ENCODE assay signal across 1 cellular context in genomic region chr19:18683109-18683954, GRCh38.
TF ChIP-seq lines count a peak whose summit lies in the region.

A gene with protein sequence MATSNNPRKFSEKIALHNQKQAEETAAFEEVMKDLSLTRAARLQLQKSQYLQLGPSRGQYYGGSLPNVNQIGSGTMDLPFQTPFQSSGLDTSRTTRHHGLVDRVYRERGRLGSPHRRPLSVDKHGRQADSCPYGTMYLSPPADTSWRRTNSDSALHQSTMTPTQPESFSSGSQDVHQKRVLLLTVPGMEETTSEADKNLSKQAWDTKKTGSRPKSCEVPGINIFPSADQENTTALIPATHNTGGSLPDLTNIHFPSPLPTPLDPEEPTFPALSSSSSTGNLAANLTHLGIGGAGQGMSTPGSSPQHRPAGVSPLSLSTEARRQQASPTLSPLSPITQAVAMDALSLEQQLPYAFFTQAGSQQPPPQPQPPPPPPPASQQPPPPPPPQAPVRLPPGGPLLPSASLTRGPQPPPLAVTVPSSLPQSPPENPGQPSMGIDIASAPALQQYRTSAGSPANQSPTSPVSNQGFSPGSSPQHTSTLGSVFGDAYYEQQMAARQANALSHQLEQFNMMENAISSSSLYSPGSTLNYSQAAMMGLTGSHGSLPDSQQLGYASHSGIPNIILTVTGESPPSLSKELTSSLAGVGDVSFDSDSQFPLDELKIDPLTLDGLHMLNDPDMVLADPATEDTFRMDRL (plus strand): TSS chr19:18683680. CDS start chr19:18683703, 23 bp downstream.

TF ChIP-seq in HepG2, 621 proteins besides CTCF, POLR2A, EP300 and RAD21 (continued from another document and continues in another):
- TF ChIP-seq ZSCAN5A (CRISPR knock-in tag; IDR thresholded peaks at IDR 0.05; ENCODE audit: borderline replicate concordance): no peak
- TF ChIP-seq ZBTB20 (CRISPR knock-in tag; IDR thresholded peaks at IDR 0.05; ENCODE audit: borderline replicate concordance, low read depth): no peak
- TF ChIP-seq ZNF292 (CRISPR knock-in tag; IDR thresholded peaks at IDR 0.05; ENCODE audit: borderline replicate concordance, low read depth): no peak
- TF ChIP-seq KIAA2018 (CRISPR knock-in tag; IDR thresholded peaks at IDR 0.05; ENCODE audit: borderline replicate concordance): no peak
- TF ChIP-seq, protein P1, sequence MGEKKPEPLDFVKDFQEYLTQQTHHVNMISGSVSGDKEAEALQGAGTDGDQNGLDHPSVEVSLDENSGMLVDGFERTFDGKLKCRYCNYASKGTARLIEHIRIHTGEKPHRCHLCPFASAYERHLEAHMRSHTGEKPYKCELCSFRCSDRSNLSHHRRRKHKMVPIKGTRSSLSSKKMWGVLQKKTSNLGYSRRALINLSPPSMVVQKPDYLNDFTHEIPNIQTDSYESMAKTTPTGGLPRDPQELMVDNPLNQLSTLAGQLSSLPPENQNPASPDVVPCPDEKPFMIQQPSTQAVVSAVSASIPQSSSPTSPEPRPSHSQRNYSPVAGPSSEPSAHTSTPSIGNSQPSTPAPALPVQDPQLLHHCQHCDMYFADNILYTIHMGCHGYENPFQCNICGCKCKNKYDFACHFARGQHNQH (CRISPR knock-in tag; IDR thresholded peaks at IDR 0.05): 0 out of 2 replicates have a peak, but pooled peaks have one; percentile 28
- TF ChIP-seq REL (CRISPR knock-in tag; conservative IDR thresholded peaks at IDR 0.05): no peak
- TF ChIP-seq, protein P2, sequence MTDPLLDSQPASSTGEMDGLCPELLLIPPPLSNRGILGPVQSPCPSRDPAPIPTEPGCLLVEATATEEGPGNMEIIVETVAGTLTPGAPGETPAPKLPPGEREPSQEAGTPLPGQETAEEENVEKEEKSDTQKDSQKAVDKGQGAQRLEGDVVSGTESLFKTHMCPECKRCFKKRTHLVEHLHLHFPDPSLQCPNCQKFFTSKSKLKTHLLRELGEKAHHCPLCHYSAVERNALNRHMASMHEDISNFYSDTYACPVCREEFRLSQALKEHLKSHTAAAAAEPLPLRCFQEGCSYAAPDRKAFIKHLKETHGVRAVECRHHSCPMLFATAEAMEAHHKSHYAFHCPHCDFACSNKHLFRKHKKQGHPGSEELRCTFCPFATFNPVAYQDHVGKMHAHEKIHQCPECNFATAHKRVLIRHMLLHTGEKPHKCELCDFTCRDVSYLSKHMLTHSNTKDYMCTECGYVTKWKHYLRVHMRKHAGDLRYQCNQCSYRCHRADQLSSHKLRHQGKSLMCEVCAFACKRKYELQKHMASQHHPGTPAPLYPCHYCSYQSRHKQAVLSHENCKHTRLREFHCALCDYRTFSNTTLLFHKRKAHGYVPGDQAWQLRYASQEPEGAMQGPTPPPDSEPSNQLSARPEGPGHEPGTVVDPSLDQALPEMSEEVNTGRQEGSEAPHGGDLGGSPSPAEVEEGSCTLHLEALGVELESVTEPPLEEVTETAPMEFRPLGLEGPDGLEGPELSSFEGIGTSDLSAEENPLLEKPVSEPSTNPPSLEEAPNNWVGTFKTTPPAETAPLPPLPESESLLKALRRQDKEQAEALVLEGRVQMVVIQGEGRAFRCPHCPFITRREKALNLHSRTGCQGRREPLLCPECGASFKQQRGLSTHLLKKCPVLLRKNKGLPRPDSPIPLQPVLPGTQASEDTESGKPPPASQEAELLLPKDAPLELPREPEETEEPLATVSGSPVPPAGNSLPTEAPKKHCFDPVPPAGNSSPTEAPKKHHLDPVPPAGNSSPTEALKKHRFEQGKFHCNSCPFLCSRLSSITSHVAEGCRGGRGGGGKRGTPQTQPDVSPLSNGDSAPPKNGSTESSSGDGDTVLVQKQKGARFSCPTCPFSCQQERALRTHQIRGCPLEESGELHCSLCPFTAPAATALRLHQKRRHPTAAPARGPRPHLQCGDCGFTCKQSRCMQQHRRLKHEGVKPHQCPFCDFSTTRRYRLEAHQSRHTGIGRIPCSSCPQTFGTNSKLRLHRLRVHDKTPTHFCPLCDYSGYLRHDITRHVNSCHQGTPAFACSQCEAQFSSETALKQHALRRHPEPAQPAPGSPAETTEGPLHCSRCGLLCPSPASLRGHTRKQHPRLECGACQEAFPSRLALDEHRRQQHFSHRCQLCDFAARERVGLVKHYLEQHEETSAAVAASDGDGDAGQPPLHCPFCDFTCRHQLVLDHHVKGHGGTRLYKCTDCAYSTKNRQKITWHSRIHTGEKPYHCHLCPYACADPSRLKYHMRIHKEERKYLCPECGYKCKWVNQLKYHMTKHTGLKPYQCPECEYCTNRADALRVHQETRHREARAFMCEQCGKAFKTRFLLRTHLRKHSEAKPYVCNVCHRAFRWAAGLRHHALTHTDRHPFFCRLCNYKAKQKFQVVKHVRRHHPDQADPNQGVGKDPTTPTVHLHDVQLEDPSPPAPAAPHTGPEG (CRISPR knock-in tag; IDR thresholded peaks at IDR 0.05): no peak; the same call in 1 of the 2 replicates
- no peak for TF ChIP-seq ZMYM4 (CRISPR knock-in tag; IDR thresholded peaks at IDR 0.05)
- no peak for TF ChIP-seq SSRP1 (CRISPR knock-in tag; IDR thresholded peaks at IDR 0.05)
- TF ChIP-seq HIVEP1 (CRISPR knock-in tag; IDR thresholded peaks at IDR 0.05): no peak
- no peak for TF ChIP-seq ZKSCAN8 (CRISPR knock-in tag; IDR thresholded peaks at IDR 0.05; ENCODE audit: borderline replicate concordance)
- no peak for TF ChIP-seq TCF7L2 (IDR thresholded peaks at IDR 0.05; ENCODE audit: low read depth, low read length)
- TF ChIP-seq RORA (CRISPR knock-in tag; IDR thresholded peaks at IDR 0.05): no peak
- TF ChIP-seq ZFAT (CRISPR knock-in tag; conservative IDR thresholded peaks at IDR 0.05): no peak
- TF ChIP-seq ZNF766 (CRISPR knock-in tag; IDR thresholded peaks at IDR 0.05; ENCODE audit: borderline replicate concordance): no peak
- TF ChIP-seq, protein P3, sequence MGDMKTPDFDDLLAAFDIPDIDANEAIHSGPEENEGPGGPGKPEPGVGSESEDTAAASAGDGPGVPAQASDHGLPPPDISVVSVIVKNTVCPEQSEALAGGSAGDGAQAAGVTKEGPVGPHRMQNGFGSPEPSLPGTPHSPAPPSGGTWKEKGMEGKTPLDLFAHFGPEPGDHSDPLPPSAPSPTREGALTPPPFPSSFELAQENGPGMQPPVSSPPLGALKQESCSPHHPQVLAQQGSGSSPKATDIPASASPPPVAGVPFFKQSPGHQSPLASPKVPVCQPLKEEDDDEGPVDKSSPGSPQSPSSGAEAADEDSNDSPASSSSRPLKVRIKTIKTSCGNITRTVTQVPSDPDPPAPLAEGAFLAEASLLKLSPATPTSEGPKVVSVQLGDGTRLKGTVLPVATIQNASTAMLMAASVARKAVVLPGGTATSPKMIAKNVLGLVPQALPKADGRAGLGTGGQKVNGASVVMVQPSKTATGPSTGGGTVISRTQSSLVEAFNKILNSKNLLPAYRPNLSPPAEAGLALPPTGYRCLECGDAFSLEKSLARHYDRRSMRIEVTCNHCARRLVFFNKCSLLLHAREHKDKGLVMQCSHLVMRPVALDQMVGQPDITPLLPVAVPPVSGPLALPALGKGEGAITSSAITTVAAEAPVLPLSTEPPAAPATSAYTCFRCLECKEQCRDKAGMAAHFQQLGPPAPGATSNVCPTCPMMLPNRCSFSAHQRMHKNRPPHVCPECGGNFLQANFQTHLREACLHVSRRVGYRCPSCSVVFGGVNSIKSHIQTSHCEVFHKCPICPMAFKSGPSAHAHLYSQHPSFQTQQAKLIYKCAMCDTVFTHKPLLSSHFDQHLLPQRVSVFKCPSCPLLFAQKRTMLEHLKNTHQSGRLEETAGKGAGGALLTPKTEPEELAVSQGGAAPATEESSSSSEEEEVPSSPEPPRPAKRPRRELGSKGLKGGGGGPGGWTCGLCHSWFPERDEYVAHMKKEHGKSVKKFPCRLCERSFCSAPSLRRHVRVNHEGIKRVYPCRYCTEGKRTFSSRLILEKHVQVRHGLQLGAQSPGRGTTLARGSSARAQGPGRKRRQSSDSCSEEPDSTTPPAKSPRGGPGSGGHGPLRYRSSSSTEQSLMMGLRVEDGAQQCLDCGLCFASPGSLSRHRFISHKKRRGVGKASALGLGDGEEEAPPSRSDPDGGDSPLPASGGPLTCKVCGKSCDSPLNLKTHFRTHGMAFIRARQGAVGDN (CRISPR knock-in tag; IDR thresholded peaks at IDR 0.05): peak; percentile 79
- no peak for TF ChIP-seq RFX1 (IDR thresholded peaks at IDR 0.05)
- 0 out of 2 replicates have a peak, but pooled peaks have one; percentile 62 for TF ChIP-seq ATF7-NPFF (CRISPR knock-in tag; IDR thresholded peaks at IDR 0.05; ENCODE audit: low read depth)
- TF ChIP-seq YEATS2 (CRISPR knock-in tag; IDR thresholded peaks at IDR 0.05; ENCODE audit: borderline replicate concordance): 0 out of 2 replicates have a peak, but pooled peaks have one; percentile 36
- TF ChIP-seq MTERF4 (CRISPR knock-in tag; IDR thresholded peaks at IDR 0.05): no peak
- TF ChIP-seq WIZ (CRISPR knock-in tag; IDR thresholded peaks at IDR 0.05): no peak
- TF ChIP-seq ZNF253 (CRISPR knock-in tag; IDR thresholded peaks at IDR 0.05; ENCODE audit: borderline replicate concordance): no peak
- TF ChIP-seq ATRX (CRISPR knock-in tag; IDR thresholded peaks at IDR 0.05; ENCODE audit: borderline replicate concordance): no peak
- no peak for TF ChIP-seq ZNF337 (CRISPR knock-in tag; IDR thresholded peaks at IDR 0.05; ENCODE audit: borderline replicate concordance, low read depth)
- TF ChIP-seq GABPA (IDR thresholded peaks at IDR 0.05; ENCODE audit: low read depth, low read length): no peak
- TF ChIP-seq GABPA (CRISPR knock-in tag; IDR thresholded peaks at IDR 0.05; ENCODE audit: low read depth): no peak
- TF ChIP-seq TRAFD1 (CRISPR knock-in tag; IDR thresholded peaks at IDR 0.05; ENCODE audit: borderline replicate concordance): no peak
